In the genomic region with DNA sequence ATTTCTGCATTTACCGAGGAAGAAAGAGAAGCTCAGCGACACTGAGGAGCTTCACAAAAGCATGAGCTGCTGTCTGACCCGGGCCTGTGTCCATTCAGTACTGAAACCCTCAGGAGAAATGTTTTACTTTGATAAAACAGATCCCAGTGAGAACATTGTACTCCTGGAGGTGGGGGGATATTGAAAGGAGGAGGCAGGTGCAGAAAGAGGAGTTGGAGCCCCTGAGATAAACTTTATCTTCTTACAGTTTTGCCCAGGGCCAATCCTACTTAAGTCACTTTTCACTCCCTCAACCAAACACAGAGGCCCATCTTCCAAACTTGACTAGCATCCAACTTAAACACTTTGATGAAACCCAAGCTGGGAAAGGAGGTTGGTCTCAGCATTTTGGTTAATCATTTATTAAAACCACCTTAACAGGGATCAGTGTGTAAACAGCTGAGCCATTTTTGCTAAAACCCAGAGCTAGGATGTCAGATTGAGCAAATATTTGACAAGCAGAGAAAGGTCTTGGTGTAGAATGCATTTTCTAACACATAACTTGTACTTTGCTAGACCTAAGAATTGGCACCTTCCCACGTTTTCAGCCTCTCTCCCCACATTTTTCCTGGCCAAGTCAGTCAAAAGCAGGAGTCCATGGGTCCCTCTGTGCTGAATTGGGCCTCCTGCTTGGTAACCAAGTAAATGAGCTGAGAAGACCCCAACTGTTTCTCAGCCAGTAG, we compare ENCODE assay signal across 17 cellular contexts. TPM values are rescaled to one million over a fixed set of nuclear protein-coding genes. Genes with fewer than 3 reads are reported as not detected.
DNase-seq lines count a peak whose midpoint lies in the region; FAIRE-seq and TF ChIP-seq lines count a peak whose summit lies in the region.
"Had no signal": no experiment of that assay in that cellular context is flagged by ENCODE, and none has a peak within 500 bp of the region (broad histone marks: within the 10 kb centered on the region; RNA-seq: fewer than 3 reads in every experiment).

No MANE protein-coding gene starts in this region.

- no peaks in the 10 kb centered on the region for H3K9me3 ChIP-seq in astrocyte (ENCODE audit: insufficient read depth, low read depth, low read length)
- H3K9me3 ChIP-seq in kidney (ENCODE audit: control insufficient read depth in 1 of 2, low read length in 2 of 2) = no peaks in the 10 kb centered on the region
- H3K9me3 ChIP-seq in small intestine (ENCODE audit: control insufficient read depth, low read depth) = no peaks in the 10 kb centered on the region

- DNase-seq in HT-29 (ENCODE audit: low spot score) (peak; percentile 78), astrocyte (ENCODE audit: low read depth) (peak; percentile 51), kidney (no peak), small intestine (peak; percentile 82), cerebellar cortex (ENCODE audit: low spot score) (no peak), head of caudate nucleus (no peak), KG1 (lab: John Stamatoyannopoulos, UW) (no peak), GM13976 (ENCODE audit: low spot score) (no peak)
- DNase-seq: activated CD4-positive, alpha-beta T cell treated with anti-CD3 and anti-CD28 coated beads for 1 hour; DMS153; NCI-H1048; NCI-H524 treated with DMSO at 0.1 percent for 48 hours had no signal

- H3K4me1 Mint-ChIP-seq in astrocyte (ENCODE audit: low read depth, unreplicated experiment) = peaks cover 12% of the 10 kb centered on the region

- H3K9me3 Mint-ChIP-seq in astrocyte (ENCODE audit: unreplicated experiment) = peaks cover 5% of the 10 kb centered on the region
- H3K9me3 Mint-ChIP-seq: stimulated activated naive CD8-positive, alpha-beta T cell treated with anti-CD3 and anti-CD28 coated beads, Interleukin-15, Interleukin-2, amounts not matched to agents 100 ng/mL and 50 ng/mL, for 24 hours had no signal

- no peaks in the 10 kb centered on the region for H3K27me3 ChIP-seq in astrocyte (ENCODE audit: insufficient read depth, low read length)
- H3K27me3 ChIP-seq in small intestine (ENCODE audit: control insufficient read depth in 2 of 2, insufficient read depth in 2 of 2, low read length in 2 of 2) = no peaks in the 10 kb centered on the region

- H3K36me3 ChIP-seq in astrocyte (ENCODE audit: insufficient read depth, low read length) (no peaks in the 10 kb centered on the region), kidney (ENCODE audit: control insufficient read depth in 1 of 2, insufficient read depth in 2 of 2, low read length in 2 of 2) (no peaks in the 10 kb centered on the region), small intestine (ENCODE audit: control insufficient read depth in 2 of 2, insufficient read depth in 2 of 2, low read length in 2 of 2) (no peaks in the 10 kb centered on the region)

- no peaks in the 10 kb centered on the region for H3K36me3 Mint-ChIP-seq in astrocyte (ENCODE audit: low read depth, unreplicated experiment)

- peaks cover 3% of the 10 kb centered on the region for H3K27me3 Mint-ChIP-seq in astrocyte (ENCODE audit: low read depth, unreplicated experiment)
- H3K27me3 Mint-ChIP-seq: stimulated activated naive CD8-positive, alpha-beta T cell treated with anti-CD3 and anti-CD28 coated beads, Interleukin-15, Interleukin-2, amounts not matched to agents 100 ng/mL and 50 ng/mL, for 24 hours had no signal

- H2AFZ ChIP-seq in astrocyte (ENCODE audit: low read depth, low read length) = no peak overlapping the region

- intact Hi-C loops in kidney (cut with DNase I) = no loop called here
- intact Hi-C loops in head of caudate nucleus (cut with DNase I) = loop anchor here (10.0 kb wide), 1 partner anchor 66 kb away; a partner anchor contains a TSS

- H3K4me2 ChIP-seq in astrocyte (ENCODE audit: low read length) = no peak overlapping the region

- H3K4me3 Mint-ChIP-seq in astrocyte (ENCODE audit: unreplicated experiment) = no peak overlapping the region
- H3K4me3 Mint-ChIP-seq: stimulated activated naive CD8-positive, alpha-beta T cell treated with anti-CD3 and anti-CD28 coated beads, Interleukin-15, Interleukin-2, amounts not matched to agents 100 ng/mL and 50 ng/mL, for 24 hours had no signal

- 4 to 43% (median 15%) methylated on average over 4 of the region's 4 CpGs for WGBS in small intestine, 3 donors

- H3K4me3 ChIP-seq in astrocyte (ENCODE audit: insufficient read depth, low read depth, low read length) (no peak overlapping the region), kidney (ENCODE audit: low read length in 2 of 2) (peak overlapping the region in 1 of 2 donors; percentile 20), small intestine (ENCODE audit: low read depth in 1 of 2, low read length in 2 of 2) (no peak overlapping the region)

- no peak for TF ChIP-seq CTCF in astrocyte (IDR thresholded peaks at IDR 0.05; ENCODE audit: insufficient read depth, low read depth, low read length)
- TF ChIP-seq CTCF in kidney (IDR thresholded peaks at IDR 0.05; ENCODE audit: borderline replicate concordance, extremely low read depth, insufficient read depth) = no peak
- no peak for TF ChIP-seq CTCF in GM13976 (IDR thresholded peaks at IDR 0.05; ENCODE audit: borderline replicate concordance, control extremely low read depth, extremely low read depth, insufficient read depth, missing control alignments)

- H3K9ac ChIP-seq in astrocyte (ENCODE audit: low read length) (no peak overlapping the region), kidney (ENCODE audit: low read length in 2 of 2) (peak overlapping the region in 1 of 2 donors; percentile 12)

- no peak for FAIRE-seq in astrocyte (lab: Jason Lieb, UNC)
- FAIRE-seq in kidney (lab: Jason Lieb, UNC) = no peak
- FAIRE-seq in small intestine (lab: Jason Lieb, UNC) = no peak
- FAIRE-seq: bronchial epithelial cell, GM12891 had no signal

- H3K27ac ChIP-seq in astrocyte (ENCODE audit: low read depth, low read length) (no peak overlapping the region), kidney (ENCODE audit: low read depth in 2 of 2, low read length in 2 of 2) (peak overlapping the region; percentile 68 to 84), small intestine (ENCODE audit: low read depth in 1 of 2, low read length in 1 of 2) (peak overlapping the region; percentile 30 to 73)
- H3K27ac ChIP-seq: epithelial cell of prostate, HL-60 had no signal

- H3K27ac Mint-ChIP-seq in astrocyte (ENCODE audit: unreplicated experiment) = no peak overlapping the region
- H3K27ac Mint-ChIP-seq: stimulated activated naive CD8-positive, alpha-beta T cell treated with anti-CD3 and anti-CD28 coated beads, Interleukin-15, Interleukin-2, amounts not matched to agents 100 ng/mL and 50 ng/mL, for 24 hours had no signal

- in situ Hi-C loops in GM13976 (cut with MboI; ENCODE audit: low sequenced_read_pairs, unreplicated experiment) = loop anchor here (10.0 kb wide), 1 partner anchor 66 kb away; a partner anchor contains a TSS

- no peaks in the 10 kb centered on the region for H4K20me1 ChIP-seq in astrocyte (ENCODE audit: insufficient read depth, low read length)

- H3K79me2 ChIP-seq in astrocyte (ENCODE audit: insufficient read depth, low read length) = no peaks in the 10 kb centered on the region

- no peaks in the 10 kb centered on the region for H3K4me1 ChIP-seq in astrocyte (ENCODE audit: insufficient read depth, low read length)
- peaks cover 7 to 12% of the 10 kb centered on the region in 2 donors for H3K4me1 ChIP-seq in kidney (ENCODE audit: control insufficient read depth in 1 of 2, insufficient read depth in 1 of 2, low read depth in 1 of 2, low read length in 2 of 2)
- no peaks in the 10 kb centered on the region for H3K4me1 ChIP-seq in small intestine (ENCODE audit: control insufficient read depth in 2 of 2, insufficient read depth in 1 of 2, low read depth in 1 of 2, low read length in 1 of 2)

RNA-seq across cellular contexts. Expression of a gene that starts 32.5 kb away (rescaled TPM):
- total RNA-seq in HT-29 (2014; rRNA removed; shearing (Covaris generic)) = 109 and 125 TPM in 2 replicates
- total RNA-seq in astrocyte = 350 and 355 TPM in 2 replicates
- total RNA-seq in kidney = 181 TPM
- polyA plus RNA-seq in kidney (ENCODE audit: insufficient read depth, low read depth, low replicate concordance) = 114 TPM
- 100 to 1,000 TPM in 2 of 3 donors, 10 to 100 TPM in 1; 99.1 to 190 (median 159) TPM for polyA plus RNA-seq in small intestine

Comparison
In these comparisons a context has a peak if more than half of its experiments do, and no peak if none do; other contexts are left out.
1. DNase-seq: peak in HT-29 (single experiment), astrocyte (single experiment) and small intestine (single experiment); none in kidney (single experiment), cerebellar cortex (single experiment), head of caudate nucleus (0 of 42), KG1 (single experiment) and GM13976 (single experiment).